ENCODE assay signal across 6 cellular contexts in the genomic region with DNA sequence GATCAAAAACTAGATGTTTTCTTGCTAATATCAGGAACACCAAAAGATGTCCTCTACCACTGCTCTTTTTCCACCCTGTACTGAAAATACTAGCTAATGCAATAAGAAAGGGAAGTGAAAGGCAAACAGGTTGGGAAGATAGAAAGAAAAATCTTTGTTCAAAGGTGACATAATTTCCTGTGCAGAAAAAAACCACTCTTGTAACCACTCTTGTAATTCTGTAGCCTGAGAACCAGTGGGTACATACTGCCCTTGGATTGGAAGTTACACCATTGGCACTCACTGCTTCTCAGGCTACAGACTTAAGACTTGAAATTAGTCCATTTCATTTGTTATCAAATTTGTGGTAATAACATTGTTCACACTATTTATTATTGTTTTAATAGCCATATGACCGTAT.
A peak's percentile ranks its signal among the peaks of the same experiment; 100 is the strongest.
DNase-seq lines count a peak whose midpoint lies in the region; ATAC-seq, FAIRE-seq and TF ChIP-seq lines count a peak whose summit lies in the region.
"Not testable (repeated sequence)": the region's sequence is repeated elsewhere in the genome, so short reads cannot be mapped to it uniquely, and the experiment has no call there.

No MANE protein-coding gene starts in this region.

- H4K5ac ChIP-seq in H1 (ENCODE audit: insufficient read length, low read depth, low read length): not testable (repeated sequence)

- H3K36me3 Mint-ChIP-seq in astrocyte (ENCODE audit: low read depth, unreplicated experiment): not testable (repeated sequence)

- H2BK5ac ChIP-seq in H1 (ENCODE audit: low read depth, low read length): not testable (repeated sequence)

- not testable (repeated sequence) for H3K4me3 Mint-ChIP-seq in astrocyte (ENCODE audit: unreplicated experiment)

- not testable (repeated sequence) for H3K9me3 ChIP-seq in A549; astrocyte (ENCODE audit: insufficient read depth, low read depth, low read length); H1 (ENCODE audit: insufficient read depth in 2 of 2, low read depth in 1 of 2, low read length in 1 of 2)

- H3K4me1 Mint-ChIP-seq in astrocyte (ENCODE audit: low read depth, unreplicated experiment): not testable (repeated sequence)

- H2AFZ ChIP-seq in astrocyte (ENCODE audit: low read depth, low read length); H1 (ENCODE audit: low read length): not testable (repeated sequence)

- CTCF ChIA-PET in A549 (lab: Yijun Ruan, JAX); H1 (lab: Charles Lee; ENCODE audit: partially characterized antibody): not testable (repeated sequence)

- TF ChIP-seq EP300 in A549 (IDR thresholded peaks at IDR 0.05); H1 (IDR thresholded peaks at IDR 0.05; ENCODE audit: borderline replicate concordance in 1 of 2, low read depth in 2 of 2, low read length in 2 of 2): not testable (repeated sequence)

- not testable (repeated sequence) for H3K9ac ChIP-seq in astrocyte (ENCODE audit: low read length); H1 (replicated peaks in 1 of 4; ENCODE audit: extremely low read depth in 1 of 4, low read depth in 3 of 4, low read length in 3 of 4)

- H3K79me2 ChIP-seq in astrocyte (ENCODE audit: insufficient read depth, low read length); H1 (ENCODE audit: control insufficient read depth in 1 of 2, insufficient read depth in 2 of 2, low read length in 2 of 2): not testable (repeated sequence)

- H3K27ac ChIP-seq in A549; astrocyte (ENCODE audit: low read depth, low read length); H1 (ENCODE audit: low read depth, low read length): not testable (repeated sequence)

- H2BK20ac ChIP-seq in H1 (ENCODE audit: low read length): not testable (repeated sequence)

- not testable (repeated sequence) for H3K23ac ChIP-seq in H1 (ENCODE audit: insufficient read length)

- H4K20me1 ChIP-seq in astrocyte (ENCODE audit: insufficient read depth, low read length); H1 (replicated peaks in 1 of 2; ENCODE audit: control insufficient read depth in 1 of 2, insufficient read depth in 2 of 2, low read length in 2 of 2): not testable (repeated sequence)

- H3K9me3 Mint-ChIP-seq in astrocyte (ENCODE audit: unreplicated experiment): not testable (repeated sequence)

- not testable (repeated sequence) for H3K4me2 ChIP-seq in A549; astrocyte (ENCODE audit: low read length); H1 (ENCODE audit: insufficient read depth in 1 of 2, low read depth in 2 of 2, low read length in 2 of 2)

- H3K79me1 ChIP-seq in H1 (ENCODE audit: low read depth, low read length): not testable (repeated sequence)

- FAIRE-seq in A549 (lab: Jason Lieb, UNC): peak; percentile 70
- FAIRE-seq in GM12892 (lab: Jason Lieb, UNC): peak; percentile 40
- peak; percentile 72 for FAIRE-seq in astrocyte (lab: Jason Lieb, UNC)
- FAIRE-seq in H1 (lab: Jason Lieb, UNC): peak; percentile 75

- H3K36me3 ChIP-seq in astrocyte (ENCODE audit: insufficient read depth, low read length); H1 (ENCODE audit: control insufficient read depth in 2 of 4, insufficient read depth in 4 of 4, low read length in 3 of 4): not testable (repeated sequence)

- not testable (repeated sequence) for H3K4me3 ChIP-seq in A549; astrocyte (ENCODE audit: insufficient read depth, low read depth, low read length); H1 (ENCODE audit: extremely low read depth in 1 of 4, insufficient read depth in 2 of 4, low read depth in 3 of 4, low read length in 4 of 4)

- POLR2A ChIA-PET in A549 (lab: Yijun Ruan, JAX); H1 (lab: Charles Lee; ENCODE audit: partially characterized antibody): not testable (repeated sequence)

- H2BK15ac ChIP-seq in H1 (ENCODE audit: low read length): not testable (repeated sequence)

- H2BK12ac ChIP-seq in H1 (ENCODE audit: low read depth, low read length): not testable (repeated sequence)

- H3K18ac ChIP-seq in H1 (ENCODE audit: extremely low read depth, low read length): not testable (repeated sequence)

- WGBS in A549 (ENCODE audit: missing lambda C conversion rate): no CpG with 5 or more reads among the region's 1 CpG
- no CpG with 5 or more reads among the region's 1 CpG for WGBS in H1 (ENCODE audit: extremely low coverage in 1 of 2, insufficient coverage in 1 of 2, insufficient read length in 1 of 2, insufficient replicate concordance in 2 of 2, low coverage in 1 of 2, low lambda C conversion rate in 2 of 2, missing lambda C conversion rate in 1 of 2), 2 experiments

- H3K23me2 ChIP-seq in H1 (ENCODE audit: low read depth, low read length): not testable (repeated sequence)

- not testable (repeated sequence) for H4K8ac ChIP-seq in H1 (ENCODE audit: extremely low read depth, insufficient read depth, low read length)

- not testable (repeated sequence) for DNase-seq in A549 (ENCODE audit: low read depth in 1 of 2, low spot score in 1 of 2); GM12892 (ENCODE audit: insufficient read length); astrocyte (ENCODE audit: low read depth); H1 (ENCODE audit: low read depth in 1 of 2, low spot score in 2 of 2)

- H4K91ac ChIP-seq in H1 (replicated peaks; ENCODE audit: insufficient read length, low read length): not testable (repeated sequence)

- not testable (repeated sequence) for ATAC-seq in A549
- ATAC-seq in GM21423 (IDR thresholded peaks at IDR 0.05; ENCODE audit: unreplicated experiment) (peak; percentile 53), HG03103 (IDR thresholded peaks at IDR 0.05; ENCODE audit: low read depth, unreplicated experiment) (peak; percentile 76)

- not testable (repeated sequence) for H2AK5ac ChIP-seq in H1 (ENCODE audit: low read depth, low read length)

- H3K27me3 ChIP-seq in astrocyte (ENCODE audit: insufficient read depth, low read length); H1 (replicated peaks in 1 of 4; ENCODE audit: control insufficient read depth in 3 of 4, extremely low read depth in 1 of 4, insufficient read depth in 3 of 4, low read length in 3 of 4): not testable (repeated sequence)

- not testable (repeated sequence) for TF ChIP-seq CTCF in A549 (IDR thresholded peaks at IDR 0.05); astrocyte (IDR thresholded peaks at IDR 0.05; ENCODE audit: insufficient read depth, low read depth, low read length); H1 (IDR thresholded peaks at IDR 0.05; ENCODE audit: control extremely low read depth in 1 of 3, insufficient read depth in 1 of 3, low read depth in 1 of 3, low read length in 3 of 3)

- not testable (repeated sequence) for H3K27ac Mint-ChIP-seq in astrocyte (ENCODE audit: unreplicated experiment)

- not testable (repeated sequence) for TF ChIP-seq RAD21 in A549 (conservative IDR thresholded peaks at IDR 0.05 in 1 of 2, IDR thresholded peaks at IDR 0.05 in 1 of 2); H1 (IDR thresholded peaks at IDR 0.05 in 1 of 2, conservative IDR thresholded peaks at IDR 0.05 in 1 of 2; ENCODE audit: low read depth in 2 of 2, low read length in 2 of 2)

- TF ChIP-seq POLR2A in A549 (IDR thresholded peaks at IDR 0.05; ENCODE audit: low read length); GM12892 (IDR thresholded peaks at IDR 0.05; ENCODE audit: low read depth, low read length); H1 (IDR thresholded peaks at IDR 0.05; ENCODE audit: control extremely low read depth in 1 of 2, low read depth in 2 of 2, low read length in 2 of 2): not testable (repeated sequence)

- not testable (repeated sequence) for H3K14ac ChIP-seq in H1 (ENCODE audit: insufficient read length)

- H3K4ac ChIP-seq in H1 (replicated peaks; ENCODE audit: insufficient read length, low read depth, low read length): not testable (repeated sequence)

- not testable (repeated sequence) for H3K27me3 Mint-ChIP-seq in astrocyte (ENCODE audit: low read depth, unreplicated experiment)

- not testable (repeated sequence) for H3K56ac ChIP-seq in H1 (replicated peaks; ENCODE audit: insufficient read length, low read depth, low read length)

- H3K4me1 ChIP-seq in A549; astrocyte (ENCODE audit: insufficient read depth, low read length); H1 (replicated peaks in 1 of 4; ENCODE audit: control insufficient read depth in 3 of 4, insufficient read depth in 4 of 4, low read length in 3 of 4): not testable (repeated sequence)

- H2BK120ac ChIP-seq in H1 (replicated peaks; ENCODE audit: low read depth, low read length): not testable (repeated sequence)
